In the genomic region with DNA sequence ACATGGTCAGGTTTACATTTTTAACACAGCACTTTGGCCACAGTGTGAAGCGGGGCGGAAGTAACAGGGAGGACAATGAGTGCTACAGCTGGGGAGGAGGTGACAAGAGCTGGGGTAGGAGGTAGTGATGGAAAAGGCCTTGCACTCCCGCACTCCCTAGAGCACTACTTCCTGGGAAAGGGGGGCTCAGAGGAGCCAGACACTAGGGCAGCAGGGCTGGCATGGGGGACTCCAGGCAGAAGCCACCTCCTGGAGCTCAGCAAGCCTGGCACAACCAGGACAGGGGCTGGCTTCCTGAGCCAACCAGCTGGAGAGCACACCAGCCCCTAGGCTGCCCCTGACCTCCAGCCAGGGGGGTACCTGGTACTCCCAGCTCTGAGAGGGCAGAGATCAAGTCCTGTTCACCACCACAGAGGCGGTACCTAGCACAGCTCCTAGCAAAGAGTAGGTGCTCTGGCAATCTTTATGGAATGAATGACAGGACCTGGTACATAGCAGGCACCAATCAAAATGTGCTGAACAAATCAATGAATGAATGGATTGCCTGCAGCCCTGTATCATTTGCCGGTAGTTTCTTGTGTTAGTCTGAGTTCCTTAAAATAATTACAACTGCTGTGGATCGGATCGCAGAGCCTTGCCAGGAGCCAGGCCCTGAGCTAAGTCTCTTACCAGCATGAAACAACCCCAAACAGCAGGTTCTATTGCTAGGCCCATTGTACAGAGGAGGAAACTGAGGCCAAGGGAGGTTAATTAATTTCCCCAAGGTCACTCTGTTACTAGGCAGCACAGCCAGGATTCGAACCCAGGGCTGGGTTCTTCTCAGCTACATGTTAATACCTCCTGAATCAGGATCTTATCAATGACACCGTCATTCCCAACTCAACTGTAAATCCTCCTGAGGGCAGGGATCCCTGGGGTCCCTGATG, we compare ENCODE assay signal across 1 cellular context.
TF ChIP-seq lines count a peak whose summit lies in the region.

No MANE protein-coding gene starts in this region.

TF ChIP-seq in IMR-90, 13 proteins besides CTCF, POLR2A, EP300 and RAD21:
- TF ChIP-seq BHLHE40 (IDR thresholded peaks at IDR 0.05; ENCODE audit: low read depth, low read length): no peak
